Comparison of ENCODE assay signal across 34 cellular contexts in genomic region chr7:153388611-153389010, GRCh38.
"Had no signal": no experiment of that assay in that cellular context is flagged by ENCODE, and none has a peak within 500 bp of the region (broad histone marks: within the 10 kb centered on the region; RNA-seq: fewer than 3 reads in every experiment).

No MANE protein-coding gene starts in this region.

- DNase-seq: activated CD4-positive, alpha-beta T cell treated with anti-CD3 and anti-CD28 coated beads for 36 hours; activated CD4-positive, alpha-beta T cell treated with anti-CD3 and anti-CD28 coated beads, Interleukin-2, amount 10 ng/mL, durations not matched to agents 7 days and 5 days; activated CD4-positive, alpha-beta T cell treated with anti-CD3 and anti-CD28 coated beads, Interleukin-2, amount 50 U/mL, for 48 hours; activated CD8-positive, alpha-beta T cell treated with anti-CD3 and anti-CD28 coated beads, Interleukin-2, amount 10 ng/mL, durations not matched to agents 7 days and 5 days; activated gamma-delta T cell; activated naive CD4-positive, alpha-beta T cell treated with Interleukin-2 at 50 U/mL for 16 hours; activated naive CD8-positive, alpha-beta T cell treated with anti-CD3 and anti-CD28 coated beads, Interleukin-2, amount 10 ng/mL, durations not matched to agents 7 days and 5 days; activated T-cell treated with anti-CD3 and anti-CD28 coated beads, Interleukin-2, amount 50 U/mL, for 24 hours; amygdala; IMR-90; NCI-H1048; NCI-H1105 treated with DMSO at 0.1 percent for 48 hours; NCI-H1436; NCI-H1694; NCI-H2029; NCI-H2171; NCI-H510A; NCI-H526; NCI-H748 treated with DMSO at 0.1 percent for 48 hours; NK-92 treated with Interleukin-12 subunit alpha and Interleukin-12 subunit beta, amount 100 ng/mL, for 24 hours; PC-3; Peyer's patch; RPMI8226; SHP77 treated with DMSO at 0.1 percent for 48 hours; SK-N-SH had no signal

- H3K36me3 Mint-ChIP-seq: activated naive CD4-positive, alpha-beta T cell treated with anti-CD3 and anti-CD28 coated beads, Interleukin-2, amount 50 U/mL, for 24 hours; activated naive CD8-positive, alpha-beta T cell treated with anti-CD3 and anti-CD28 coated beads, Interleukin-2, amount 10 ng/mL, durations not matched to agents 7 days and 5 days had no signal

- H3K4me1 Mint-ChIP-seq: activated CD4-positive, alpha-beta T cell treated with anti-CD3 and anti-CD28 coated beads for 36 hours; activated CD4-positive, alpha-beta T cell treated with anti-CD3 and anti-CD28 coated beads, Interleukin-2, amount 10 ng/mL, durations not matched to agents 7 days and 5 days; activated naive CD4-positive, alpha-beta T cell treated with anti-CD3 and anti-CD28 coated beads, Interleukin-2, amount 50 U/mL, for 24 hours; activated naive CD8-positive, alpha-beta T cell treated with anti-CD3 and anti-CD28 coated beads, Interleukin-2, amount 10 ng/mL, durations not matched to agents 7 days and 5 days had no signal

- ATAC-seq: activated CD4-positive, alpha-beta T cell treated with anti-CD3 and anti-CD28 coated beads for 36 hours; activated CD4-positive, CD25-positive, alpha-beta regulatory T cell treated with anti-CD3 and anti-CD28 coated beads, Interleukin-2, amount 50 U/mL, for 24 hours; activated CD8-positive, alpha-beta T cell treated with anti-CD3 and anti-CD28 coated beads, Interleukin-2, amount 10 ng/mL, durations not matched to agents 7 days and 5 days; K562; PC-3 had no signal

- H3K27me3 Mint-ChIP-seq: activated CD4-positive, alpha-beta T cell treated with anti-CD3 and anti-CD28 coated beads for 36 hours; activated CD4-positive, alpha-beta T cell treated with anti-CD3 and anti-CD28 coated beads, Interleukin-2, amount 10 ng/mL, durations not matched to agents 7 days and 5 days; activated naive CD4-positive, alpha-beta T cell treated with anti-CD3 and anti-CD28 coated beads, Interleukin-2, amount 50 U/mL, for 24 hours; activated naive CD8-positive, alpha-beta T cell treated with anti-CD3 and anti-CD28 coated beads, Interleukin-2, amount 10 ng/mL, durations not matched to agents 7 days and 5 days; activated T-cell treated with anti-CD3 and anti-CD28 coated beads, Interleukin-2, amount 50 U/mL, for 24 hours had no signal

- H3K27ac Mint-ChIP-seq: activated CD4-positive, alpha-beta T cell treated with anti-CD3 and anti-CD28 coated beads for 36 hours; activated CD4-positive, alpha-beta T cell treated with anti-CD3 and anti-CD28 coated beads, Interleukin-2, amount 10 ng/mL, durations not matched to agents 7 days and 5 days; activated CD8-positive, alpha-beta T cell treated with anti-CD3 and anti-CD28 coated beads, Interleukin-2, amount 10 ng/mL, durations not matched to agents 7 days and 5 days; activated naive CD4-positive, alpha-beta T cell treated with anti-CD3 and anti-CD28 coated beads, Interleukin-2, amount 50 U/mL, for 24 hours; activated naive CD8-positive, alpha-beta T cell treated with anti-CD3 and anti-CD28 coated beads, Interleukin-2, amount 10 ng/mL, durations not matched to agents 7 days and 5 days; activated T-cell treated with anti-CD3 and anti-CD28 coated beads, Interleukin-2, amount 50 U/mL, for 24 hours; activated T-helper 2 cell treated with anti-CD3 and anti-CD28 coated beads, Interferon-gamma antibody, Interleukin-2, Interleukin-4, amounts not matched to agents 10 μg/mL and 5 μg/mL and 100 μg/mL, durations not matched to agents 14 hours and 24 hours and 36 hours; T-helper 1 cell treated with Interleukin-12 subunit alpha and Interleukin-12 subunit beta and Interleukin-4 antibody, amounts not matched to agents 30 μg/mL and 1 μg/mL, for 36 hours; T-helper 2 cell treated with Interferon-gamma antibody and Interleukin-4, amounts not matched to agents 5 μg/mL and 100 μg/mL, for 36 hours had no signal

- H3K4me3 ChIP-seq: ascending aorta, K562, MG63, Peyer's patch, SJSA1 had no signal

- H3K9ac ChIP-seq: SK-N-SH had no signal

- H3K4me3 Mint-ChIP-seq: activated CD4-positive, alpha-beta T cell treated with anti-CD3 and anti-CD28 coated beads for 36 hours; activated CD4-positive, alpha-beta T cell treated with anti-CD3 and anti-CD28 coated beads, Interleukin-2, amount 10 ng/mL, durations not matched to agents 7 days and 5 days; activated CD8-positive, alpha-beta T cell treated with anti-CD3 and anti-CD28 coated beads, Interleukin-2, amount 10 ng/mL, durations not matched to agents 7 days and 5 days; activated naive CD4-positive, alpha-beta T cell treated with anti-CD3 and anti-CD28 coated beads, Interleukin-2, amount 50 U/mL, for 24 hours; activated naive CD8-positive, alpha-beta T cell treated with anti-CD3 and anti-CD28 coated beads, Interleukin-2, amount 10 ng/mL, durations not matched to agents 7 days and 5 days; activated T-cell treated with anti-CD3 and anti-CD28 coated beads, Interleukin-2, amount 50 U/mL, for 24 hours; T-helper 1 cell treated with Interleukin-12 subunit alpha and Interleukin-12 subunit beta and Interleukin-4 antibody, amounts not matched to agents 30 μg/mL and 1 μg/mL, for 36 hours; T-helper 2 cell treated with Interferon-gamma antibody and Interleukin-4, amounts not matched to agents 5 μg/mL and 100 μg/mL, for 36 hours had no signal

- H3K9me3 ChIP-seq: ascending aorta, MG63, Peyer's patch had no signal

- H3K27me3 ChIP-seq: ascending aorta, MG63, Peyer's patch, SJSA1 had no signal

- H3K36me3 ChIP-seq: ascending aorta, MG63, Peyer's patch, SJSA1 had no signal

- H3K27ac ChIP-seq: ascending aorta, SJSA1 had no signal

- H3K4me1 ChIP-seq: ascending aorta, Peyer's patch, SJSA1 had no signal
